1 cellular context compared by ENCODE assay signal in genomic region chr4:39043697-39044363, GRCh38.
TF ChIP-seq lines count a peak whose summit lies in the region.

No MANE protein-coding gene starts in this region.

TF ChIP-seq in GM12878, 131 proteins besides CTCF, POLR2A, EP300 and RAD21 (continued from another document):
- TF ChIP-seq ATF2 (IDR thresholded peaks at IDR 0.05; ENCODE audit: low read length) (peak; percentile 39; the same call in 1 of the 2 replicates), ZBED1 (IDR thresholded peaks at IDR 0.05; ENCODE audit: borderline replicate concordance) (0 out of 2 replicates have a peak, but pooled peaks have one; percentile 47), RB1 (IDR thresholded peaks at IDR 0.05; ENCODE audit: borderline replicate concordance) (0 out of 2 replicates have a peak, but pooled peaks have one; percentile 29), CUX1 (IDR thresholded peaks at IDR 0.05; ENCODE audit: insufficient replicate concordance, low read depth, low read length) (peak; percentile 18), MTA3 (IDR thresholded peaks at IDR 0.05; ENCODE audit: borderline replicate concordance, low read length) (no peak), TBL1XR1 (IDR thresholded peaks at IDR 0.05; ENCODE audit: low read depth, low read length) (peak; percentile 76; the same call in 1 of the 2 replicates), EED (IDR thresholded peaks at IDR 0.05; ENCODE audit: low read depth) (0 out of 2 replicates have a peak, but pooled peaks have one; percentile 27), PKNOX1 (IDR thresholded peaks at IDR 0.05) (peak; percentile 59), RAD51 (IDR thresholded peaks at IDR 0.05) (peak; percentile 60), CEBPB (IDR thresholded peaks at IDR 0.05; ENCODE audit: borderline replicate concordance in 1 of 2, low read depth in 2 of 2, low read length in 2 of 2) (0 out of 4 replicates have a peak, but pooled peaks of 1 of the 2 experiments have one; percentile 14), SIN3A (IDR thresholded peaks at IDR 0.05; ENCODE audit: low read depth, low read length) (0 out of 2 replicates have a peak, but pooled peaks have one; percentile 50), NBN (IDR thresholded peaks at IDR 0.05) (no peak), EZH2 (IDR thresholded peaks at IDR 0.05; ENCODE audit: borderline replicate concordance, control insufficient read depth, low read depth, low read length) (no peak), ATF7 (IDR thresholded peaks at IDR 0.05; ENCODE audit: low read depth) (no peak), ZNF622 (IDR thresholded peaks at IDR 0.05) (no peak), SPI1 (IDR thresholded peaks at IDR 0.05; ENCODE audit: borderline replicate concordance, insufficient read depth, low read depth, low read length) (peak; percentile 32; the same call in 1 of the 2 replicates), POU2F2 (IDR thresholded peaks at IDR 0.05; ENCODE audit: borderline replicate concordance, low read depth, low read length) (peak; percentile 36; the same call in 1 of the 3 replicates), REST (IDR thresholded peaks at IDR 0.05; ENCODE audit: low read depth, low read length) (no peak), ETV6 (conservative IDR thresholded peaks at IDR 0.05 in 1 of 2, IDR thresholded peaks at IDR 0.05 in 1 of 2; ENCODE audit: borderline replicate concordance in 1 of 2, low read depth in 1 of 2) (peak in 1 of 2 experiments; percentile 43; a peak in 1 of 4 replicates), GABPA (IDR thresholded peaks at IDR 0.05; ENCODE audit: low read depth) (no peak), NR2C1 (IDR thresholded peaks at IDR 0.05) (no peak), CBX5 (IDR thresholded peaks at IDR 0.05; ENCODE audit: low read depth) (no peak), CHD2 (IDR thresholded peaks at IDR 0.05; ENCODE audit: borderline replicate concordance, low read depth, low read length) (no peak), EGR1 (IDR thresholded peaks at IDR 0.05; ENCODE audit: borderline replicate concordance in 1 of 2, low read depth in 2 of 2, low read length in 2 of 2) (no peak), ZNF687 (IDR thresholded peaks at IDR 0.05) (0 out of 2 replicates have a peak, but pooled peaks have one; percentile 34)
